38 cellular contexts compared by ENCODE assay signal in the genomic region with DNA sequence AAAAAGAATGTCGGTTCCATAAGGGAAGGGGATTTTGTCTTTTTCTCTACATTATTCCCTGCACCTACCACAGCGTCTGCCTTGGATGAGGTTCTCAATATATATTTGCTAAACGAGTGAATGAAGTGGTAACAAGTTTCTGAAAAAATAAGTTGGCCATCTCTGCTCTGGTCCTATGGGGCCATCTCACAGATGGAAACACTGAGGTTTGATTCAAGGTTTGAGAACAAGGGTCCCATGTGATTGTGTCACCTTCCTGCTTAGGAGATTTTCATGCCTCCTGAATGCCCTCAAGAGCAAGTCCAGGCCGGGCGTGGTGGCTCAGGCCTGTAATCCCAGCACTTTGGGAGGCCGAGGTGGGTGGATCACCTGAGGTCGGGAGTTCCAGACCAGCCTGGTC. TPM values are rescaled to one million over a fixed set of nuclear protein-coding genes. Genes with fewer than 3 reads are reported as not detected.
"Had no signal": no experiment of that assay in that cellular context is flagged by ENCODE, and none has a peak within 500 bp of the region (broad histone marks: within the 10 kb centered on the region; RNA-seq: fewer than 3 reads in every experiment).

No MANE protein-coding gene starts in this region.

- H3K4me1 ChIP-seq: foreskin keratinocyte had no signal

- H3K4me3 Mint-ChIP-seq: mesothelial cell of epicardium; nephron progenitor cell; stimulated activated naive CD8-positive, alpha-beta T cell treated with anti-CD3 and anti-CD28 coated beads, Interleukin-15, amount 100 ng/mL, for 72 hours had no signal

- H3K27ac Mint-ChIP-seq: mesothelial cell of epicardium; nephron progenitor cell; stimulated activated naive CD8-positive, alpha-beta T cell treated with anti-CD3 and anti-CD28 coated beads, Interleukin-15, amount 100 ng/mL, for 72 hours had no signal

- H3K9me3 ChIP-seq: esophagus muscularis mucosa, gastroesophageal sphincter, heart left ventricle, left lung, mucosa of descending colon, pancreas, suprapubic skin, transverse colon, upper lobe of right lung, uterus had no signal

- H3K4me3 ChIP-seq: coronary artery, esophagus muscularis mucosa, gastroesophageal sphincter, heart left ventricle, left lung, mucosa of descending colon, pancreas, smooth muscle cell, suprapubic skin, transverse colon, upper lobe of right lung, uterus had no signal

- ATAC-seq: foreskin keratinocyte; gastroesophageal sphincter; heart left ventricle; left cardiac atrium; left lung; mucosa of descending colon; pancreas; sciatic nerve; stimulated activated naive CD8-positive, alpha-beta T cell treated with anti-CD3 and anti-CD28 coated beads, Interleukin-15, amount 100 ng/mL, for 72 hours; upper lobe of right lung had no signal

- DNase-seq: dermis blood vessel endothelial cell; effector memory CD4-positive, alpha-beta T cell; foreskin keratinocyte; hippocampal formation; left cardiac atrium; left lung; mesenchymal stem cell; mucosa of descending colon; naive B cell; nephron progenitor cell; occipital lobe; pancreas; retina; stimulated activated CD4-positive, alpha-beta T cell treated with anti-CD3 and anti-CD28 coated beads, Interleukin-12 subunit alpha, Interleukin-12 subunit beta, amount 100 ng/mL, for 4 hours; stimulated activated CD4-positive, alpha-beta T cell treated with anti-CD3 and anti-CD28 coated beads, Interleukin-1b, Interleukin-23, amount 100 ng/mL, for 48 hours; stimulated activated CD4-positive, alpha-beta T cell treated with anti-CD3 and anti-CD28 coated beads, Interleukin-4, amount 100 ng/mL, for 1 hour; stimulated activated CD8-positive, alpha-beta memory T cell treated with anti-CD3 and anti-CD28 coated beads, Interleukin-4, amount 100 ng/mL, for 48 hours; stimulated activated naive CD4-positive, alpha-beta T cell; stimulated activated naive CD8-positive, alpha-beta T cell treated with anti-CD3 and anti-CD28 coated beads, Interleukin-15, amount 100 ng/mL, for 72 hours; transverse colon; upper lobe of right lung; uterus had no signal

- H3K36me3 ChIP-seq: uterus had no signal

- H3K9me3 Mint-ChIP-seq: mesothelial cell of epicardium; naive B cell; nephron progenitor cell; stimulated activated naive CD8-positive, alpha-beta T cell treated with anti-CD3 and anti-CD28 coated beads, Interleukin-15, amount 100 ng/mL, for 72 hours had no signal

- H3K27me3 ChIP-seq: foreskin keratinocyte, gastroesophageal sphincter, heart left ventricle, left lung, pancreas, suprapubic skin, transverse colon, upper lobe of right lung, uterus had no signal

- H3K27ac ChIP-seq: coronary artery, esophagus muscularis mucosa, foreskin keratinocyte, gastroesophageal sphincter, heart left ventricle, left lung, pancreas, suprapubic skin, transverse colon, upper lobe of right lung, uterus had no signal

RNA-seq across cellular contexts. Expression of a gene that starts 15.3 kb away (rescaled TPM):
- total RNA-seq: dermis blood vessel endothelial cell, endothelial cell of umbilical vein, epithelial cell of proximal tubule, esophagus muscularis mucosa, fibroblast of lung, foreskin keratinocyte, gastroesophageal sphincter, heart left ventricle, kidney epithelial cell, left cardiac atrium, left lung, lower leg skin, lung microvascular endothelial cell, mesothelial cell of epicardium, mucosa of descending colon, occipital lobe, pancreas, posterior vena cava, pulmonary artery endothelial cell, sciatic nerve, smooth muscle cell, suprapubic skin, transverse colon, upper lobe of right lung, uterus had no signal
- polyA plus RNA-seq: endothelial cell of umbilical vein, fibroblast of lung, foreskin keratinocyte, heart left ventricle, pancreas, smooth muscle cell had no signal

RNA-seq across cellular contexts. Expression of a gene that starts 35.1 kb away (rescaled TPM):
- total RNA-seq: dermis blood vessel endothelial cell, endothelial cell of umbilical vein, esophagus muscularis mucosa, fibroblast of lung, heart left ventricle, left cardiac atrium, mesothelial cell of epicardium, occipital lobe, posterior vena cava, pulmonary artery endothelial cell, sciatic nerve, uterus had no signal
- polyA plus RNA-seq: fibroblast of lung had no signal
